7 cellular contexts compared by ENCODE assay signal in genomic region chr6:90411292-90411781, GRCh38.
DNase-seq lines count a peak whose midpoint lies in the region; ATAC-seq and TF ChIP-seq lines count a peak whose summit lies in the region.

No MANE protein-coding gene starts in this region.

- no peaks in the 10 kb centered on the region for H3K4me1 ChIP-seq in osteoblast (ENCODE audit: insufficient read depth, low read length)

- H3K36me3 ChIP-seq in osteoblast (ENCODE audit: insufficient read depth, low read length) = no peaks in the 10 kb centered on the region

- no peak overlapping the region for H3K4me2 ChIP-seq in osteoblast (ENCODE audit: insufficient read depth, low read length)

- no peaks in the 10 kb centered on the region for H3K9me3 ChIP-seq in osteoblast (ENCODE audit: low read depth, low read length)

- H3K79me2 ChIP-seq in osteoblast (ENCODE audit: insufficient read depth, low read length) = no peaks in the 10 kb centered on the region

- H3K27ac ChIP-seq in osteoblast (ENCODE audit: low read depth, low read length) = no peak overlapping the region

- H4K20me1 ChIP-seq in osteoblast (ENCODE audit: insufficient read depth, low read length) = no peaks in the 10 kb centered on the region

- peak; percentile 53 for DNase-seq in iPS-NIHi7 (ENCODE audit: extremely low spot score)
- DNase-seq in osteoblast (ENCODE audit: insufficient read length, low spot score, missing footprints) = no peak
- DNase-seq in C1 segment of cervical spinal cord (lab: John Stamatoyannopoulos, UW) = no peak
- DNase-seq in left lobe of liver (ENCODE audit: low spot score) = no peak

- H3K27me3 ChIP-seq in osteoblast (ENCODE audit: insufficient read depth, low read length) = peaks cover 20% of the 10 kb centered on the region

- H2AFZ ChIP-seq in osteoblast (ENCODE audit: low read length) = no peak overlapping the region

- peak; percentile 72 for ATAC-seq in GM19438 (IDR thresholded peaks at IDR 0.05; ENCODE audit: low read depth, unreplicated experiment)
- peak; percentile 87 for ATAC-seq in HG03103 (IDR thresholded peaks at IDR 0.05; ENCODE audit: low read depth, unreplicated experiment)
- ATAC-seq in activated CD4-positive, CD25-positive, alpha-beta regulatory T cell treated with anti-CD3 and anti-CD28 coated beads, Interleukin-2, amount 50 U/mL, for 24 hours = peak; percentile 87 to 91
- no peak for ATAC-seq in left lobe of liver

- H3K4me3 ChIP-seq in osteoblast (ENCODE audit: insufficient read depth, low read length) = no peak overlapping the region

- no peak for TF ChIP-seq CTCF in osteoblast (IDR thresholded peaks at IDR 0.05; ENCODE audit: extremely low read depth, low read depth, low read length)
